Comparison of ENCODE assay signal across 24 cellular contexts in genomic region chr15:49330166-49330565, GRCh38.
"Had no signal": no experiment of that assay in that cellular context is flagged by ENCODE, and none has a peak within 500 bp of the region (broad histone marks: within the 10 kb centered on the region; RNA-seq: fewer than 3 reads in every experiment).

No MANE protein-coding gene starts in this region.

- H3K4me3 ChIP-seq: left lung, lung, neural progenitor cell, right lobe of liver, skin epidermis, stomach, suprapubic skin, tibial nerve had no signal

- DNase-seq: activated CD4-positive, alpha-beta T cell treated with anti-CD3 and anti-CD28 coated beads for 48 hours; activated CD8-positive, alpha-beta memory T cell treated with anti-CD3 and anti-CD28 coated beads, Interleukin-2, amount 10 ng/mL, durations not matched to agents 7 days and 5 days; activated CD8-positive, alpha-beta T cell treated with anti-CD3 and anti-CD28 coated beads for 36 hours; activated effector memory CD4-positive, alpha-beta T cell treated with anti-CD3 and anti-CD28 coated beads, Interleukin-2, amount 50 U/mL, for 16 hours; activated naive CD4-positive, alpha-beta T cell treated with anti-CD3 and anti-CD28 coated beads, Interleukin-2, amount 50 U/mL, for 16 hours; activated naive CD8-positive, alpha-beta T cell treated with anti-CD3 and anti-CD28 coated beads, Interleukin-2, amount 50 U/mL, for 24 hours; activated T-cell treated with anti-CD3 and anti-CD28 coated beads for 4 hours; effector memory CD4-positive, alpha-beta T cell; foreskin keratinocyte; kidney glomerular epithelial cell; left lung; naive thymus-derived CD4-positive, alpha-beta T cell; posterior cingulate gyrus; right lobe of liver; stimulated activated CD4-positive, alpha-beta T cell treated with anti-CD3 and anti-CD28 coated beads, Interleukin-1b, Interleukin-23, amount 100 ng/mL, for 48 hours; stomach; T1000 had no signal

- ATAC-seq: activated CD8-positive, alpha-beta memory T cell treated with anti-CD3 and anti-CD28 coated beads, Interleukin-2, amount 10 ng/mL, durations not matched to agents 7 days and 5 days; activated CD8-positive, alpha-beta T cell treated with anti-CD3 and anti-CD28 coated beads for 36 hours; activated naive CD8-positive, alpha-beta T cell treated with anti-CD3 and anti-CD28 coated beads, Interleukin-2, amount 50 U/mL, for 24 hours; esophagus mucosa; foreskin keratinocyte; left lung; naive thymus-derived CD4-positive, alpha-beta T cell; right lobe of liver; stimulated activated effector memory CD8-positive, alpha-beta T cell treated with anti-CD3 and anti-CD28 coated beads, Interleukin-12 subunit alpha, Interleukin-12 subunit beta, amount 100 ng/mL, for 72 hours had no signal
